Comparison of ENCODE assay signal across 1 cellular context in the genomic region with DNA sequence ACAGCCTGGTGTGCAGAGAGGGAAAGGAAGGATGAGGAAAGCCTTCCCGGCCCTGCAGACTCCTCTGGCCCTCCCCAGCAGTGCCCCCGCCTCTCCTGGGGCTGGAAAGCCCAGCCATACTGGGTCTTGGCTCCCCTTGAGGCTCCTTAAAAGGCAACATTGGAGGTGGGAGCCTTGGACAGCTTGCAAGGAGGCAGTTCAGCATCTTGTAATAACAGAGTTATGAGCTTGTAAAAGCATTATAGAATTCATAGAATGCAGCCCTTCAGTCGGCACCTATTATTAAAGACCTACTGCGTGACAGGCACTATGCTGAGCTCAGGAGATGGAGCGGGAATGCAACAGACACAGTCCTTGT.
TF ChIP-seq lines count a peak whose summit lies in the region.

No MANE protein-coding gene starts in this region.

TF ChIP-seq in GM23338, 12 proteins besides CTCF, POLR2A, EP300 and RAD21 (continued from another document):
- TF ChIP-seq ZNF114 (CRISPR knock-in tag; IDR thresholded peaks at IDR 0.05) (no peak), EZH2phosphoT487 (IDR thresholded peaks at IDR 0.05; ENCODE audit: unreplicated experiment) (no peak), ZNF331 (CRISPR knock-in tag; IDR thresholded peaks at IDR 0.05; ENCODE audit: low read depth) (no peak), JUNB (IDR thresholded peaks at IDR 0.05; ENCODE audit: unreplicated experiment) (no peak), NANOG (IDR thresholded peaks at IDR 0.05; ENCODE audit: borderline replicate concordance) (no peak)
